23 cellular contexts compared by ENCODE assay signal in genomic region chr3:5572168-5572567, GRCh38.
"Had no signal": no experiment of that assay in that cellular context is flagged by ENCODE, and none has a peak within 500 bp of the region (broad histone marks: within the 10 kb centered on the region; RNA-seq: fewer than 3 reads in every experiment).

No MANE protein-coding gene starts in this region.

- ATAC-seq: foreskin keratinocyte, gastroesophageal sphincter, left ventricle myocardium superior, mucosa of descending colon, right lobe of liver had no signal

- H3K36me3 ChIP-seq: colonic mucosa, esophagus muscularis mucosa, gastroesophageal sphincter, lower lobe of right lung, right lobe of liver, thoracic aorta, tibial nerve, upper lobe of left lung had no signal

- DNase-seq: colonic mucosa; effector CD8-positive, alpha-beta T cell; foreskin keratinocyte; glutamatergic neuron; immature natural killer cell; left ventricle myocardium superior; lower lobe of right lung; mucosa of descending colon; naive B cell; right lobe of liver; small intestine; stimulated activated CD4-positive, alpha-beta T cell treated with anti-CD3 and anti-CD28 coated beads, Interleukin-15, amount 100 ng/mL, for 24 hours; stimulated activated CD4-positive, alpha-beta T cell treated with anti-CD3 and anti-CD28 coated beads, Interleukin-4, amount 100 ng/mL, for 1 hour; stimulated activated CD8-positive, alpha-beta memory T cell treated with anti-CD3 and anti-CD28 coated beads, Interleukin-4, amount 100 ng/mL, for 48 hours; stimulated activated naive CD4-positive, alpha-beta T cell; upper lobe of left lung had no signal

- H3K27ac ChIP-seq: colonic mucosa, esophagus muscularis mucosa, foreskin keratinocyte, gastroesophageal sphincter, lower lobe of right lung, right lobe of liver, thoracic aorta, tibial nerve, upper lobe of left lung had no signal

- H3K4me3 ChIP-seq: colonic mucosa, esophagus muscularis mucosa, gastroesophageal sphincter, lower lobe of right lung, mucosa of descending colon, right lobe of liver, thoracic aorta, tibial nerve, upper lobe of left lung had no signal

- H3K9me3 ChIP-seq: colonic mucosa, lower lobe of right lung, mucosa of descending colon, right lobe of liver, thoracic aorta, upper lobe of left lung had no signal

- H3K4me1 ChIP-seq: colonic mucosa, esophagus muscularis mucosa, foreskin keratinocyte, gastroesophageal sphincter, lower lobe of right lung, right lobe of liver, tibial nerve, upper lobe of left lung had no signal

- H3K27me3 ChIP-seq: colonic mucosa, esophagus muscularis mucosa, foreskin keratinocyte, gastroesophageal sphincter, right lobe of liver, tibial nerve, upper lobe of left lung had no signal

- FAIRE-seq: endothelial cell of umbilical vein, keratinocyte, small intestine, urothelium cell line had no signal
